ENCODE assay signal across 8 cellular contexts in the genomic region with DNA sequence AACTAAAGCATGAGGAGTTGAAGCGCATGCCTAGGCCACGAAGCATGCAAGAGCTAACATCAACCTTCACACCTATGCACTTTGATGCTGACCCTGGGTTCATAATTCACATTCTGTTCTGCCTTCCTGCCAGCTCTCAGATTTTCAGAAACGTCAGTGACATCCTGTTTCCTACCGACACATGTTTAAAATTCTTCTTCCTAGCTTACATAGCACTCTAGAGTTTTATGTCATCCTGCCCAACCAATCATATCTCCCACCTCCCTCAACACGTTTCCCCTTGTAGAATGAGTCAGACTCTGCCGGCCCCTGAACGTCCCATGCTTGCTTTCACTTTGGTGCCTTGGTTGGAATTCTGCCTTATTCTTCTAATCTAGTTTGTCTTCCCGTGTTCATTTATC.
DNase-seq lines count a peak whose midpoint lies in the region; ATAC-seq lines count a peak whose summit lies in the region.

No MANE protein-coding gene starts in this region.

- no peaks in the 10 kb centered on the region for H3K27me3 Mint-ChIP-seq in activated T-cell treated with anti-CD3 and anti-CD28 coated beads, Interleukin-2, amount 50 U/mL, for 24 hours

- H3K4me3 ChIP-seq in neuronal stem cell (ENCODE audit: low read length in 2 of 2): no peak overlapping the region

- no peak overlapping the region for H2AFZ ChIP-seq in neuronal stem cell (ENCODE audit: low read length)

- no peak overlapping the region for H3K14ac ChIP-seq in neuronal stem cell (ENCODE audit: low read length)

- H3K4me1 Mint-ChIP-seq in activated T-cell treated with anti-CD3 and anti-CD28 coated beads, Interleukin-2, amount 50 U/mL, for 24 hours (ENCODE audit: low read depth): no peaks in the 10 kb centered on the region

- H4K8ac ChIP-seq in neuronal stem cell (ENCODE audit: low read depth, low read length): no peak overlapping the region

- no peak overlapping the region for H3K27ac Mint-ChIP-seq in activated T-cell treated with anti-CD3 and anti-CD28 coated beads, Interleukin-2, amount 50 U/mL, for 24 hours

- H2BK12ac ChIP-seq in neuronal stem cell (ENCODE audit: low read length): no peak overlapping the region

- no peak overlapping the region for H2BK120ac ChIP-seq in neuronal stem cell (ENCODE audit: low read depth, low read length)

- no peak overlapping the region for H3K9ac ChIP-seq in neuronal stem cell (ENCODE audit: low read depth, low read length, poor library complexity)

- no peak overlapping the region for H4K91ac ChIP-seq in neuronal stem cell (ENCODE audit: low read depth, low read length, poor library complexity)

- no peak overlapping the region for H3K4me2 ChIP-seq in neuronal stem cell (ENCODE audit: insufficient read depth, low read length, poor library complexity, severe bottlenecking)

- no peaks in the 10 kb centered on the region for H3K27me3 ChIP-seq in neuronal stem cell (ENCODE audit: control insufficient read depth in 3 of 3, insufficient read depth in 3 of 3, low read depth in 1 of 3, low read length in 3 of 3)

- no peaks in the 10 kb centered on the region for H3K36me3 Mint-ChIP-seq in activated T-cell treated with anti-CD3 and anti-CD28 coated beads, Interleukin-2, amount 50 U/mL, for 24 hours (ENCODE audit: low read depth)

- WGBS in neuronal stem cell (ENCODE audit: extremely low coverage in 2 of 2, insufficient read length in 2 of 2, insufficient replicate concordance in 1 of 2), 2 donors: no CpG with 5 or more reads among the region's 8 CpGs

- H3K4ac ChIP-seq in neuronal stem cell (ENCODE audit: low read length): no peak overlapping the region

- H3K4me1 ChIP-seq in neuronal stem cell (ENCODE audit: control insufficient read depth in 2 of 2, insufficient read depth in 1 of 2, low read depth in 1 of 2, low read length in 2 of 2): no peaks in the 10 kb centered on the region

- H3K9me3 ChIP-seq in neuronal stem cell (replicated peaks in 1 of 2; ENCODE audit: control insufficient read depth in 2 of 2, insufficient read depth in 1 of 2, low read depth in 1 of 2, low read length in 2 of 2): no peaks in the 10 kb centered on the region

- no peak overlapping the region for H3K27ac ChIP-seq in neuronal stem cell (replicated peaks; ENCODE audit: low read length)

- H3K79me1 ChIP-seq in neuronal stem cell (ENCODE audit: low read depth, low read length): no peaks in the 10 kb centered on the region

- no peaks in the 10 kb centered on the region for H3K36me3 ChIP-seq in neuronal stem cell (replicated peaks in 1 of 2; ENCODE audit: control insufficient read depth in 2 of 2, insufficient read depth in 2 of 2, low read length in 2 of 2)

- no peaks in the 10 kb centered on the region for H3K9me3 Mint-ChIP-seq in activated T-cell treated with anti-CD3 and anti-CD28 coated beads, Interleukin-2, amount 50 U/mL, for 24 hours

- ATAC-seq in activated CD4-positive, CD25-positive, alpha-beta regulatory T cell treated with anti-CD3 and anti-CD28 coated beads, Interleukin-2, amount 50 U/mL, for 24 hours: peak; percentile 94 to 99
- ATAC-seq in HG03196 (IDR thresholded peaks at IDR 0.05; ENCODE audit: unreplicated experiment): peak; percentile 78
- ATAC-seq in stimulated activated naive CD8-positive, alpha-beta T cell treated with anti-CD3 and anti-CD28 coated beads, Interleukin-15, Interleukin-2, amounts not matched to agents 100 U/mL and 50 U/mL, for 24 hours: peak; percentile 97

- H3K18ac ChIP-seq in neuronal stem cell (ENCODE audit: low read length): no peak overlapping the region

- no peak overlapping the region for H2AK5ac ChIP-seq in neuronal stem cell (ENCODE audit: low read depth, low read length)

- no peak overlapping the region for H3K4me3 Mint-ChIP-seq in activated T-cell treated with anti-CD3 and anti-CD28 coated beads, Interleukin-2, amount 50 U/mL, for 24 hours

- DNase-seq in activated CD4-positive, CD25-positive, alpha-beta regulatory T cell (lab: John Stamatoyannopoulos, UW): no peak
- peak; percentile 37 for DNase-seq in activated T-cell treated with anti-CD3 and anti-CD28 coated beads, Interleukin-2, amount 50 U/mL, for 24 hours
- DNase-seq in hepatic stellate cell (ENCODE audit: low spot score) (peak; percentile 67), neuronal stem cell (ENCODE audit: low spot score) (no peak), NCI-H2107 (lab: John Stamatoyannopoulos, UW) (no peak)
- peak; percentile 30 for DNase-seq in stimulated activated naive CD8-positive, alpha-beta T cell treated with anti-CD3 and anti-CD28 coated beads, Interleukin-15, Interleukin-2, amounts not matched to agents 100 U/mL and 50 U/mL, for 24 hours

- no peak overlapping the region for H3K23ac ChIP-seq in neuronal stem cell (ENCODE audit: low read depth, low read length, poor library complexity)

- no peak overlapping the region for H2BK15ac ChIP-seq in neuronal stem cell (ENCODE audit: low read length)

- no peak overlapping the region for H2BK5ac ChIP-seq in neuronal stem cell (ENCODE audit: low read length)

Comparison
In these comparisons a context has a peak if more than half of its experiments do, and no peak if none do; other contexts are left out.
1. DNase-seq: peak in activated T-cell treated with anti-CD3 and anti-CD28 coated beads, Interleukin-2, amount 50 U/mL, for 24 hours (single experiment), hepatic stellate cell (single experiment) and stimulated activated naive CD8-positive, alpha-beta T cell treated with anti-CD3 and anti-CD28 coated beads, Interleukin-15, Interleukin-2, amounts not matched to agents 100 U/mL and 50 U/mL, for 24 hours (single experiment); none in activated CD4-positive, CD25-positive, alpha-beta regulatory T cell (0 of 4), neuronal stem cell (single experiment) and NCI-H2107 (single experiment).
2. Peak in every context shown above with its lines, with median percentiles within 50 percentile points of each other: ATAC-seq.